30 cellular contexts compared by ENCODE assay signal in the genomic region with DNA sequence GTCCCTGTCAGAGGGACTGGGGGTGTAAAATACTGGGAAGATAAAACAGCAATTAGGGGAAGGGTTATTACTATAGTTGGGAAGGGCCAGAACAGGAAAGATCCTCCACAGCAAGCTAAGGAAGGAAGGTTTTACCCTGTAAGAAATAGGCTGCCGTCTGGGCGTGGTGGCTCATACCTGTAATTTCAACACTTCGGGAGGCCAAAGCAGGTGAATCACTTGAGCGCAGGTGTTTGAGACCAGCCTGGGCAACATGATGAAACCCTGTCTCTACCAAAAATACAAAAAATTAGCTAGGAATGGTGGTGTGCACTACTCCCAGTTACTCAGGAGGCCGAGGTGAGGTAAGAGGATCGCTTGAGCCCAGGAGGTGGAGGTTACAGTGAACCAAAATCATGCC.
"Had no signal": no experiment of that assay in that cellular context is flagged by ENCODE, and none has a peak within 500 bp of the region (broad histone marks: within the 10 kb centered on the region; RNA-seq: fewer than 3 reads in every experiment).

No MANE protein-coding gene starts in this region.

- H2AFZ ChIP-seq: PC-9 had no signal

- H3K4me3 ChIP-seq: MG63, PC-9, SJSA1 had no signal

- H3K9ac ChIP-seq: KMS-11, SK-N-SH had no signal

- H3K9me3 ChIP-seq: MG63, SJSA1, SK-N-SH had no signal

- H3K4me1 Mint-ChIP-seq: T-cell had no signal

- H3K36me3 Mint-ChIP-seq: T-cell had no signal

- H3K27ac Mint-ChIP-seq: T-cell had no signal

- H3K9me2 ChIP-seq: SK-N-SH had no signal

- ATAC-seq: Panc1, T-cell had no signal

- H3K36me3 ChIP-seq: MG63, SJSA1 had no signal

- H3K27ac ChIP-seq: KMS-11, PC-9, RWPE1, SJSA1 had no signal

- H3K27me3 ChIP-seq: MG63, SJSA1 had no signal

- H3K4me1 ChIP-seq: SJSA1 had no signal

- H3K4me3 Mint-ChIP-seq: T-cell had no signal

- DNase-seq: Karpas-422, KBM-7, MG63, MV-4-11, NCI-H1092, NCI-H1105, NCI-H1417 treated with DMSO at 0.1 percent for 48 hours, NCI-H1436 treated with DMSO at 0.1 percent for 48 hours, NCI-H1694 treated with DMSO at 0.1 percent for 48 hours, NCI-H187 treated with DMSO at 0.1 percent for 48 hours, NCI-H2029, NCI-H2081, NCI-H2171 treated with DMSO at 0.1 percent for 48 hours, NCI-H446 treated with DMSO at 0.1 percent for 48 hours, NCI-H510A, NCI-H524, NCI-H526, NCI-H69, NCI-H748 treated with DMSO at 0.1 percent for 48 hours, NCI-H82, PC-9, Right ventricle myocardium superior, SHP77 treated with DMSO at 0.1 percent for 48 hours, SK-N-SH, SW 1271, T-cell had no signal

- H3K9me3 Mint-ChIP-seq: T-cell had no signal

- H3K4me2 ChIP-seq: KMS-11, PC-9, SK-N-SH had no signal
